In the genomic region with DNA sequence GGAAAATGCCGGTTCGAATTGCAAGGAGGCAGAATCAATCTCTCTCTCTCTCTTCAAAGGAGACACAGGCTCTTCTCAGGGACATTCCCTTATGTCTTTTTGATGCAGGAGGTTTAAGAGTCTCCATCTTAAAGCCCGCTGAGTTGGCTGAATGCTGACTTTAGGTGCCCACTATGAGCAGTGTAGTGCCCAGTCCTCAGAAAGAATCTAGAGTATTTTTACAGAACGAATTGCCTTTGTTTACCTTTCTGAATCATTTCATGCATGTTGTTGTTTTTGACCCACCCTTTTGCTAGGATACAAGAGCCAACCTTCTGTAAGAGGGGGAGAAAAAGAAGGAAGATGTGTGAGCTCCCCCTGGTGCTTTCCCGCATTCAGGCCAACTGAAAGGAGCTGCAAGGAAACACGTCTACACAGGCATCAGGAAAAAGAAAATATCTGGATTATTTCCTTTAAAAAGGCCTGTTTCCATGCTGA, we compare ENCODE assay signal across 7 cellular contexts.
DNase-seq lines count a peak whose midpoint lies in the region; ATAC-seq and TF ChIP-seq lines count a peak whose summit lies in the region.

No MANE protein-coding gene starts in this region.

- TF ChIP-seq POLR2A in right lobe of liver (IDR thresholded peaks at IDR 0.05): no peak

- POLR2A ChIA-PET in activated CD4-positive, alpha-beta T cell treated with anti-CD3 and anti-CD28 coated beads, Interleukin-2, amount 10 ng/mL, durations not matched to agents 7 days and 5 days (lab: Charles Lee): no interaction called here

- TF ChIP-seq CTCF in dorsolateral prefrontal cortex (IDR thresholded peaks at IDR 0.05 in 54 of 56, conservative IDR thresholded peaks at IDR 0.05 in 2 of 56; ENCODE audit: low read depth in 1 of 56, partially characterized antibody in 56 of 56) (peak; percentile 51 to 90 (median 78)), right lobe of liver (IDR thresholded peaks at IDR 0.05) (peak; percentile 14 to 39 (median 34))

- H3K36me3 Mint-ChIP-seq in activated CD4-positive, alpha-beta T cell treated with anti-CD3 and anti-CD28 coated beads, Interleukin-2, amount 10 ng/mL, durations not matched to agents 7 days and 5 days (ENCODE audit: low read depth): no peaks in the 10 kb centered on the region

- peaks cover 0 to 9% (median 0%) of the 10 kb centered on the region in 4 donors for H3K4me1 ChIP-seq in right lobe of liver

- WGBS in right lobe of liver (ENCODE audit: insufficient coverage, low coverage, low lambda C conversion rate, missing lambda C conversion rate): 37% methylated on average over 6 of the region's 6 CpGs

- no peak overlapping the region for H3K27ac Mint-ChIP-seq in activated CD4-positive, alpha-beta T cell treated with anti-CD3 and anti-CD28 coated beads, Interleukin-2, amount 10 ng/mL, durations not matched to agents 7 days and 5 days

- ATAC-seq in right lobe of liver (peak; percentile 43 to 60 (median 54)), HG03196 (IDR thresholded peaks at IDR 0.05; ENCODE audit: unreplicated experiment) (no peak)

- H3K4me1 Mint-ChIP-seq in activated CD4-positive, alpha-beta T cell treated with anti-CD3 and anti-CD28 coated beads, Interleukin-2, amount 10 ng/mL, durations not matched to agents 7 days and 5 days: peaks cover 13% of the 10 kb centered on the region

- H3K4me3 Mint-ChIP-seq in activated CD4-positive, alpha-beta T cell treated with anti-CD3 and anti-CD28 coated beads, Interleukin-2, amount 10 ng/mL, durations not matched to agents 7 days and 5 days: no peak overlapping the region

- H3K9me3 Mint-ChIP-seq in activated CD4-positive, alpha-beta T cell treated with anti-CD3 and anti-CD28 coated beads, Interleukin-2, amount 10 ng/mL, durations not matched to agents 7 days and 5 days: no peaks in the 10 kb centered on the region

- CTCF ChIA-PET in activated CD4-positive, alpha-beta T cell treated with anti-CD3 and anti-CD28 coated beads, Interleukin-2, amount 10 ng/mL, durations not matched to agents 7 days and 5 days (lab: Charles Lee): no interaction called here

- no peaks in the 10 kb centered on the region for H3K36me3 ChIP-seq in right lobe of liver

- H3K27me3 ChIP-seq in dorsolateral prefrontal cortex (no peaks in the 10 kb centered on the region), right lobe of liver (peaks cover 0 to 14% of the 10 kb centered on the region in 2 donors)

- H3K9me3 ChIP-seq in right lobe of liver: no peaks in the 10 kb centered on the region

- intact Hi-C loops in dorsolateral prefrontal cortex (cut with DNase I): loop anchor here (2.0 to 10.0 kb wide), 12 partner anchors 81 to 796 kb away; partner anchors contain the start of gene TCF4 (in 2 of the 2)
- intact Hi-C loops in right lobe of liver (cut with DNase I): no loop called here

- H3K27ac ChIP-seq in dorsolateral prefrontal cortex (peak overlapping the region in 57 of 59 donors; percentile 7 to 96 (median 92)), right lobe of liver (no peak overlapping the region)

- peak; percentile 54 for DNase-seq in H4 (ENCODE audit: low spot score)
- peak; percentile 67 for DNase-seq in NCI-H446 treated with DMSO at 0.1 percent for 48 hours (lab: John Stamatoyannopoulos, UW)
- DNase-seq in dorsolateral prefrontal cortex: peak; percentile 42 to 83 (median 65)
- DNase-seq in right lobe of liver: no peak
- DNase-seq in ureter (ENCODE audit: low spot score): no peak
- no peak for DNase-seq in activated CD4-positive, alpha-beta T cell treated with anti-CD3 and anti-CD28 coated beads, Interleukin-2, amount 10 ng/mL, durations not matched to agents 7 days and 5 days

- H3K27me3 Mint-ChIP-seq in activated CD4-positive, alpha-beta T cell treated with anti-CD3 and anti-CD28 coated beads, Interleukin-2, amount 10 ng/mL, durations not matched to agents 7 days and 5 days: peaks cover 48% of the 10 kb centered on the region

- H3K4me3 ChIP-seq in dorsolateral prefrontal cortex: peak overlapping the region in 6 of 59 donors; percentile 8 to 83 (median 15)
- no peak overlapping the region for H3K4me3 ChIP-seq in right lobe of liver

Comparison
In these comparisons a context has a peak if more than half of its experiments do, and no peak if none do; other contexts are left out.
1. DNase-seq: peak in H4 (single experiment), NCI-H446 treated with DMSO at 0.1 percent for 48 hours (single experiment) and dorsolateral prefrontal cortex (10 of 10); none in right lobe of liver (0 of 3), ureter (single experiment) and activated CD4-positive, alpha-beta T cell treated with anti-CD3 and anti-CD28 coated beads, Interleukin-2, amount 10 ng/mL, durations not matched to agents 7 days and 5 days (single experiment).
2. H3K27ac ChIP-seq: peak in dorsolateral prefrontal cortex (57 of 59); none in right lobe of liver (0 of 3).
3. intact Hi-C loops: an anchor here in dorsolateral prefrontal cortex (2.0 to 10.0 kb wide); none called in right lobe of liver.